Comparison of ENCODE assay signal across 11 cellular contexts in the genomic region with DNA sequence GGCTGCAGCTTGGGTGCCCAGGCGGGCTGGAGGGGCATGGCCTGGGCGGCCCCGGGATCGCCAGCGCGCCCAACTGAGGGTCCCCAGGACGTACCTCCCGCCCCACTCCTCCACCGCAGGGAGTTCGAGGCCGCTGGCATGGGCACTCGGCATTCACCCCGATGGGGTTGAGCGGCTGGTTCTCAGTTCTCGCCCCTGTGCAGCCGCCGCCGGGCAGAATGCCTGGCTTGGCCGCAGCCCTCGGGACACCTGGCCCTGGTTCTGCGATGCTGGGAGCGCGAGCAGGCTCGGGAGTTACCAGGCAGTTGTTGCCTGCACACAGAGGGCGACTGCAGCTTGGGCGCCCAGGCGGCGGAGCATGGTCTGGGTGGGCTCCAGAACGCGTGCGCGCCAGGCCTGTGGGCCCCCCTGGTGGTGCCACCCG.
DNase-seq lines count a peak whose midpoint lies in the region; ATAC-seq and TF ChIP-seq lines count a peak whose summit lies in the region.
"Had no signal": no experiment of that assay in that cellular context is flagged by ENCODE, and none has a peak within 500 bp of the region (broad histone marks: within the 10 kb centered on the region; RNA-seq: fewer than 3 reads in every experiment).

No MANE protein-coding gene starts in this region.

- peaks cover 3% of the 10 kb centered on the region for H3K36me3 Mint-ChIP-seq in activated naive CD4-positive, alpha-beta T cell treated with anti-CD3 and anti-CD28 coated beads for 36 hours (ENCODE audit: low read depth)
- H3K36me3 Mint-ChIP-seq in stimulated activated memory B cell treated with anti-CD40 and anti-IgM and Interleukin-4, amounts not matched to agents 10 μg/mL and 1 μg/mL and 100 μg/mL, for 72 hours = no peaks in the 10 kb centered on the region

- ATAC-seq in stimulated activated memory B cell treated with anti-CD40 and anti-IgM and Interleukin-4, amounts not matched to agents 10 μg/mL and 1 μg/mL and 100 μg/mL, for 72 hours = no peak

- H3K27ac ChIP-seq in SK-N-MC (no peak overlapping the region), WERI-Rb-1 (no peak overlapping the region)

- H3K9me3 ChIP-seq in SK-N-MC (ENCODE audit: low read depth, low read length) (no peaks in the 10 kb centered on the region), WERI-Rb-1 (ENCODE audit: severe bottlenecking) (no peaks in the 10 kb centered on the region)

- no peak overlapping the region for H3K9ac ChIP-seq in SK-N-MC (ENCODE audit: insufficient read length)

- TF ChIP-seq CTCF in WERI-Rb-1 (IDR thresholded peaks at IDR 0.05; ENCODE audit: low read depth, low read length) (no peak), foreskin fibroblast (IDR thresholded peaks at IDR 0.05; ENCODE audit: low read depth, low read length) (no peak)

- H3K27me3 Mint-ChIP-seq in activated naive CD4-positive, alpha-beta T cell treated with anti-CD3 and anti-CD28 coated beads for 36 hours (ENCODE audit: low read depth) = peaks cover 38% of the 10 kb centered on the region
- peaks cover 11% of the 10 kb centered on the region for H3K27me3 Mint-ChIP-seq in stimulated activated memory B cell treated with anti-CD40 and anti-IgM and Interleukin-4, amounts not matched to agents 10 μg/mL and 1 μg/mL and 100 μg/mL, for 72 hours

- H3K27ac Mint-ChIP-seq in activated naive CD4-positive, alpha-beta T cell treated with anti-CD3 and anti-CD28 coated beads for 36 hours = no peak overlapping the region
- H3K27ac Mint-ChIP-seq in stimulated activated memory B cell treated with anti-CD40 and anti-IgM and Interleukin-4, amounts not matched to agents 10 μg/mL and 1 μg/mL and 100 μg/mL, for 72 hours = no peak overlapping the region
- H3K27ac Mint-ChIP-seq: nephron had no signal

- no peak for DNase-seq in activated naive CD4-positive, alpha-beta T cell treated with anti-CD3 and anti-CD28 coated beads for 36 hours
- no peak for DNase-seq in activated naive CD4-positive, alpha-beta T cell treated with anti-CD3 and anti-CD28 coated beads, Interleukin-2, amount 50 U/mL, for 16 hours
- no peak for DNase-seq in SK-N-MC (ENCODE audit: low read depth, low spot score)
- DNase-seq in islet precursor cell = peak; percentile 45
- no peak for DNase-seq in SHP77 treated with DMSO at 0.1 percent for 48 hours (lab: John Stamatoyannopoulos, UW)
- DNase-seq in WERI-Rb-1 = no peak
- DNase-seq in foreskin fibroblast = no peak
- DNase-seq: NCI-H748 treated with DMSO at 0.1 percent for 48 hours had no signal

- CTCF ChIA-PET in activated naive CD4-positive, alpha-beta T cell treated with anti-CD3 and anti-CD28 coated beads for 36 hours (lab: Charles Lee) = interaction anchor here (1.1 to 2.2 kb wide), 8 partner anchors 8 to 176 kb away, joined by 3 to 30 read pairs (median 8); no protein-coding TSS in a partner anchor

- peaks cover 13% of the 10 kb centered on the region for H3K27me3 ChIP-seq in WERI-Rb-1 (ENCODE audit: insufficient read depth, low read depth, severe bottlenecking)

- peaks cover 6% of the 10 kb centered on the region for H3K9me3 Mint-ChIP-seq in activated naive CD4-positive, alpha-beta T cell treated with anti-CD3 and anti-CD28 coated beads for 36 hours
- no peaks in the 10 kb centered on the region for H3K9me3 Mint-ChIP-seq in stimulated activated memory B cell treated with anti-CD40 and anti-IgM and Interleukin-4, amounts not matched to agents 10 μg/mL and 1 μg/mL and 100 μg/mL, for 72 hours

- no peaks in the 10 kb centered on the region for H3K36me3 ChIP-seq in SK-N-MC (ENCODE audit: insufficient read depth, low read length)
- no peaks in the 10 kb centered on the region for H3K36me3 ChIP-seq in WERI-Rb-1
- H3K36me3 ChIP-seq: stomach had no signal

- H3K4me3 ChIP-seq in SK-N-MC (peak overlapping the region; percentile 99; the same call in 1 of the 2 replicates), WERI-Rb-1 (ENCODE audit: low read depth, low read length) (no peak overlapping the region), foreskin fibroblast (ENCODE audit: low read depth in 1 of 2, low read length in 2 of 2) (no peak overlapping the region)

- peaks cover 12% of the 10 kb centered on the region for H3K4me1 Mint-ChIP-seq in activated naive CD4-positive, alpha-beta T cell treated with anti-CD3 and anti-CD28 coated beads for 36 hours (ENCODE audit: low read depth)
- H3K4me1 Mint-ChIP-seq in stimulated activated memory B cell treated with anti-CD40 and anti-IgM and Interleukin-4, amounts not matched to agents 10 μg/mL and 1 μg/mL and 100 μg/mL, for 72 hours = peaks cover 4% of the 10 kb centered on the region
- H3K4me1 Mint-ChIP-seq: nephron had no signal

- H3K4me3 Mint-ChIP-seq in activated naive CD4-positive, alpha-beta T cell treated with anti-CD3 and anti-CD28 coated beads for 36 hours = peak overlapping the region; percentile 12
- peak overlapping the region; percentile 46 for H3K4me3 Mint-ChIP-seq in stimulated activated memory B cell treated with anti-CD40 and anti-IgM and Interleukin-4, amounts not matched to agents 10 μg/mL and 1 μg/mL and 100 μg/mL, for 72 hours

- intact Hi-C loops in activated naive CD4-positive, alpha-beta T cell treated with anti-CD3 and anti-CD28 coated beads for 36 hours (cut with micrococcal nuclease) = loop anchor here (2.0 kb wide), 1 partner anchor 31 kb away; no protein-coding TSS in a partner anchor
